32 cellular contexts compared by ENCODE assay signal in genomic region chr17:4886830-4887229, GRCh38. TPM values are rescaled to one million over a fixed set of nuclear protein-coding genes. Genes with fewer than 3 reads are reported as not detected.
"Had no signal": no experiment of that assay in that cellular context is flagged by ENCODE, and none has a peak within 500 bp of the region (broad histone marks: within the 10 kb centered on the region; RNA-seq: fewer than 3 reads in every experiment).

No MANE protein-coding gene starts in this region.

- H3K9me3 ChIP-seq: breast epithelium, esophagus muscularis mucosa, heart left ventricle, pancreas, prostate gland, uterus had no signal

- DNase-seq: activated CD4-positive, alpha-beta T cell treated with anti-CD3 and anti-CD28 coated beads, Interleukin-2, amount 10 ng/mL, durations not matched to agents 24 days and 14 days; activated gamma-delta T cell treated with Interleukin-2 at 50 U/mL for 16 hours; activated T-cell treated with anti-CD3 and anti-CD28 coated beads, Interleukin-2, amount 50 U/mL, for 1 hour; central memory CD4-positive, alpha-beta T cell; endodermal cell; foreskin keratinocyte; hypothalamus; immature natural killer cell; kidney; midbrain; naive thymus-derived CD8-positive, alpha-beta T cell; nucleus accumbens; retina; stimulated activated CD4-positive, alpha-beta T cell treated with anti-CD3 and anti-CD28 coated beads, Interleukin-12 subunit alpha, Interleukin-12 subunit beta, amount 100 ng/mL, for 4 hours; stimulated activated CD4-positive, alpha-beta T cell treated with anti-CD3 and anti-CD28 coated beads, Interleukin-4, amount 100 ng/mL, for 1 hour; stimulated activated naive CD8-positive, alpha-beta T cell treated with anti-CD3 and anti-CD28 coated beads, Interleukin-15, amount 100 ng/mL, for 72 hours; substantia nigra; T-helper 9 cell; uterus had no signal

- H3K36me3 ChIP-seq: uterus had no signal

- H3K4me1 ChIP-seq: breast epithelium, foreskin keratinocyte, pancreas, prostate gland had no signal

- FAIRE-seq: kidney, pancreas, TTC549 had no signal

- ATAC-seq: foreskin keratinocyte; naive thymus-derived CD8-positive, alpha-beta T cell; pancreas; sciatic nerve; stimulated activated naive CD8-positive, alpha-beta T cell treated with anti-CD3 and anti-CD28 coated beads, Interleukin-15, amount 100 ng/mL, for 72 hours had no signal

- H3K27me3 ChIP-seq: breast epithelium, esophagus muscularis mucosa, foreskin keratinocyte, heart left ventricle, pancreas, uterus had no signal

- H3K4me3 ChIP-seq: breast epithelium, esophagus muscularis mucosa, heart left ventricle, pancreas, prostate gland, skin epidermis, uterus had no signal

- H3K27ac ChIP-seq: breast epithelium, esophagus muscularis mucosa, foreskin keratinocyte, heart left ventricle, pancreas, prostate gland, skin epidermis, uterus, VCaP had no signal

RNA-seq across cellular contexts. Expression of gene CHRNE, which starts 16.1 kb away (rescaled TPM):
- total RNA-seq: foreskin keratinocyte had no signal

RNA-seq across cellular contexts. Expression of gene GP1BA, which starts 45.2 kb away (rescaled TPM):
- total RNA-seq: activated CD4-positive, alpha-beta T cell treated with anti-CD3 and anti-CD28 coated beads, Interleukin-2, amount 10 ng/mL, durations not matched to agents 24 days and 14 days; activated T-helper 1 cell treated with anti-CD3 and anti-CD28 coated beads, Interleukin-12 subunit alpha, Interleukin-12 subunit beta, Interleukin-2, Interleukin-4 antibody, amounts not matched to agents 30 ng/mL and 10 ng/mL and 1 ng/mL, durations not matched to agents 14 hours and 24 hours and 36 hours; breast epithelium; endodermal cell; foreskin keratinocyte; kidney; lower leg skin; naive thymus-derived CD8-positive, alpha-beta T cell; neural crest cell; prostate gland; sciatic nerve; T-helper 1 cell treated with Interleukin-12 subunit alpha and Interleukin-12 subunit beta and Interleukin-4 antibody, amounts not matched to agents 30 ng/mL and 1 ng/mL, for 36 hours; uterus had no signal
- polyA plus RNA-seq: foreskin keratinocyte had no signal
